In genomic region chr7:97927797-97928748, GRCh38 we compare ENCODE assay signal across 8 cellular contexts. TPM values are rescaled to one million over a fixed set of nuclear protein-coding genes. Genes with fewer than 3 reads are reported as not detected.
DNase-seq lines count a peak whose midpoint lies in the region; TF ChIP-seq lines count a peak whose summit lies in the region.
"Not testable (repeated sequence)": the region's sequence is repeated elsewhere in the genome, so short reads cannot be mapped to it uniquely, and the experiment has no call there.

No MANE protein-coding gene starts in this region.

- H3K27ac Mint-ChIP-seq in IgD-negative memory B cell = peak overlapping the region in 1 of 3 donors; percentile 53
- H3K27ac Mint-ChIP-seq in immature natural killer cell = peak overlapping the region in 1 of 6 donors; percentile 40

- H4K20me1 ChIP-seq in PC-9 (ENCODE audit: insufficient read depth) = not testable (repeated sequence)

- not testable (repeated sequence) for H3F3A ChIP-seq in PC-9 (ENCODE audit: insufficient read depth, low read depth)

- not testable (repeated sequence) for H3K4me1 ChIP-seq in PC-9 (replicated peaks; ENCODE audit: insufficient read depth)

- H3K9me3 ChIP-seq in PC-9 (ENCODE audit: insufficient read depth, low read depth) = not testable (repeated sequence)

- TF ChIP-seq CTCF in PC-9 (conservative IDR thresholded peaks at IDR 0.05) (peak; percentile 64), retinal pigment epithelial cell (conservative IDR thresholded peaks at IDR 0.05; ENCODE audit: low read depth, low read length) (peak; percentile 53)

- not testable (repeated sequence) for H3K27me3 Mint-ChIP-seq in IgD-negative memory B cell; immature natural killer cell (ENCODE audit: low read depth in 3 of 3)

- DNase-seq in DMS79 treated with DMSO at 0.1 percent for 48 hours (lab: John Stamatoyannopoulos, UW) (peak; percentile 40), PC-9 (peak in 1 of 2 experiments; percentile 68), dedifferentiated amniotic fluid mesenchymal stem cell (ENCODE audit: extremely low spot score) (peak; percentile 14), immature natural killer cell (peak; percentile 52 to 66 (median 61)), superior temporal gyrus (ENCODE audit: extremely low spot score) (peak; percentile 42)
- peak; percentile 96 for DNase-seq in activated CD8-positive, alpha-beta memory T cell treated with anti-CD3 and anti-CD28 coated beads, Interleukin-2, amount 50 U/mL, for 48 hours
- DNase-seq in retinal pigment epithelial cell (ENCODE audit: low read depth) = not testable (repeated sequence)

- peak overlapping the region; percentile 80; the same call in 1 of the 2 replicates for H3K4me2 ChIP-seq in PC-9

- H3K27ac ChIP-seq in PC-9 = not testable (repeated sequence)

- H3K36me3 Mint-ChIP-seq in IgD-negative memory B cell, immature natural killer cell: not testable (repeated sequence)

- H3K4me3 Mint-ChIP-seq in IgD-negative memory B cell = peak overlapping the region in 3 of 4 donors; percentile 41 to 88 (median 78)
- peak overlapping the region; percentile 62 to 76 (median 74) for H3K4me3 Mint-ChIP-seq in immature natural killer cell

- H3K9me2 ChIP-seq in PC-9 (ENCODE audit: insufficient read depth) = not testable (repeated sequence)

- intact Hi-C loops in PC-9 (cut with micrococcal nuclease; ENCODE audit: unreplicated experiment) = not testable (repeated sequence)

- H2AFZ ChIP-seq in PC-9 = peak overlapping the region; percentile 78; the same call in 1 of the 2 replicates

- peaks cover 14% of the 10 kb centered on the region for H3K27me3 ChIP-seq in PC-9 (ENCODE audit: insufficient read depth, low read depth)

- H3K4me3 ChIP-seq in PC-9 (peak overlapping the region; percentile 54; the same call in 1 of the 2 replicates), retinal pigment epithelial cell (ENCODE audit: low read length) (peak overlapping the region; percentile 37)

- not testable (repeated sequence) for H3K36me3 ChIP-seq in PC-9 (ENCODE audit: low read depth)

- CTCF ChIA-PET in PC-9 (lab: Charles Lee) = not testable (repeated sequence)

- not testable (repeated sequence) for H3K4me1 Mint-ChIP-seq in IgD-negative memory B cell
- H3K4me1 Mint-ChIP-seq in immature natural killer cell = peaks cover 0 to 10% of the 10 kb centered on the region in 2 donors

- not testable (repeated sequence) for H3K9me3 Mint-ChIP-seq in IgD-negative memory B cell, immature natural killer cell

- not testable (repeated sequence) for BruUV-seq in PC-9 (replicated peaks; lab: Mats Ljungman, UMichigan)

- POLR2A ChIA-PET in PC-9 (lab: Charles Lee; ENCODE audit: unreplicated experiment) = not testable (repeated sequence)

- H3K79me2 ChIP-seq in PC-9 (ENCODE audit: low read depth) = not testable (repeated sequence)

RNA-seq across cellular contexts. Expression of gene ASNS, which starts 55.9 kb away (rescaled TPM):
- 18.1 TPM for polyA plus RNA-seq in IgD-negative memory B cell
- total RNA-seq in PC-9 (2021) = 173 and 199 TPM in 2 replicates
- polyA plus RNA-seq in immature natural killer cell = 10 to 100 TPM; 11.8 to 41.7 (median 14.7) TPM
